Comparison of ENCODE assay signal across 15 cellular contexts in genomic region chr12:115468087-115468510, GRCh38.
A peak's percentile ranks its signal among the peaks of the same experiment; 100 is the strongest.
DNase-seq lines count a peak whose midpoint lies in the region; ATAC-seq, FAIRE-seq and TF ChIP-seq lines count a peak whose summit lies in the region.
"Had no signal": no experiment of that assay in that cellular context is flagged by ENCODE, and none has a peak within 500 bp of the region (broad histone marks: within the 10 kb centered on the region; RNA-seq: fewer than 3 reads in every experiment).

No MANE protein-coding gene starts in this region.

- CTCF ChIA-PET in GM12878 (lab: Yijun Ruan, JAX) = interaction anchor here (0.6 kb wide), 2 partner anchors 311 to 1131 kb away, joined by 3 read pairs; no protein-coding TSS in a partner anchor

- H3K4me3 ChIP-seq in BE2C (ENCODE audit: low read depth, low read length) (no peak overlapping the region), GM12878 (no peak overlapping the region)
- H3K4me3 ChIP-seq: BLaER1 treated with 17β-estradiol and CSF1 and Interleukin-3, amounts not matched to agents 10 nM and 100 nM; left lung; pancreas; upper lobe of left lung had no signal

- H3K9ac ChIP-seq in GM12878 (ENCODE audit: control insufficient read depth, insufficient read depth, low read length) = no peak overlapping the region
- H3K9ac ChIP-seq: BLaER1 treated with 17β-estradiol and CSF1 and Interleukin-3, amounts not matched to agents 10 nM and 100 nM had no signal

- H4K20me1 ChIP-seq in GM12878 (ENCODE audit: control insufficient read depth, insufficient read depth) = no peaks in the 10 kb centered on the region
- H4K20me1 ChIP-seq: BLaER1 treated with 17β-estradiol and CSF1 and Interleukin-3, amounts not matched to agents 10 nM and 100 nM had no signal

- H3K27ac ChIP-seq in GM12878 (ENCODE audit: control insufficient read depth, insufficient read depth) = no peak overlapping the region
- H3K27ac ChIP-seq: BLaER1 treated with 17β-estradiol and CSF1 and Interleukin-3, amounts not matched to agents 10 nM and 100 nM; left lung; pancreas; upper lobe of left lung had no signal

- H3K79me2 ChIP-seq in GM12878 (ENCODE audit: control insufficient read depth, insufficient read depth, low read length) = no peaks in the 10 kb centered on the region

- TF ChIP-seq EP300 in GM12878 (IDR thresholded peaks at IDR 0.05; ENCODE audit: borderline replicate concordance in 1 of 2, control insufficient read depth in 1 of 2, low read depth in 2 of 2, low read length in 2 of 2) = no peak

- in situ Hi-C loops in GM12878 (cut with MboI) = no loop called here

- WGBS in GM12878 (ENCODE audit: insufficient coverage, insufficient replicate concordance, low lambda C conversion rate, missing lambda C conversion rate) = 49% methylated on average over 4 of the region's 4 CpGs

- no peak overlapping the region; the same call in 1 of the 2 replicates for H2AFZ ChIP-seq in GM12878 (ENCODE audit: control insufficient read depth, low read depth, low read length)

- H3K9me3 ChIP-seq in BE2C (no peaks in the 10 kb centered on the region), GM12878 (replicated peaks; ENCODE audit: control insufficient read depth, insufficient read depth, low read length) (no peaks in the 10 kb centered on the region)
- H3K9me3 ChIP-seq: BLaER1 treated with 17β-estradiol and CSF1 and Interleukin-3, amounts not matched to agents 10 nM and 100 nM; left lung; pancreas; upper lobe of left lung had no signal

- BruUV-seq in GM12878 (replicated peaks; lab: Mats Ljungman, UMichigan) = no TSS peak

- ATAC-seq in GM12878 = peak; percentile 50
- ATAC-seq: left lung had no signal

- no peak overlapping the region for H3K4me2 ChIP-seq in GM12878 (ENCODE audit: control insufficient read depth, insufficient read depth)
- H3K4me2 ChIP-seq: BLaER1 treated with 17β-estradiol and CSF1 and Interleukin-3, amounts not matched to agents 10 nM and 100 nM had no signal

- SMC1A ChIA-PET in GM12878 (lab: Charles Lee; ENCODE audit: uncharacterized antibody, unreplicated experiment) = no interaction called here

- DNase-seq in BE2C = peak; percentile 55
- peak; percentile 76 for DNase-seq in LoVo (ENCODE audit: low spot score)
- no peak for DNase-seq in GM12878 (ENCODE audit: low read depth, low spot score)
- peak; percentile 56 for DNase-seq in left kidney (ENCODE audit: low read depth, low spot score)
- no peak for DNase-seq in T1000 (lab: John Stamatoyannopoulos, UW)
- DNase-seq in effector CD4-positive, alpha-beta T cell = no peak
- DNase-seq in GM19238 (ENCODE audit: insufficient read length, low spot score) = no peak
- no peak for DNase-seq in germinal center (ENCODE audit: low spot score)
- DNase-seq: activated CD8-positive, alpha-beta memory T cell treated with anti-CD3 and anti-CD28 coated beads for 24 hours; KBM-7; left lung; NCI-H345; pancreas; upper lobe of left lung had no signal

- intact Hi-C loops in GM12878 (cut with micrococcal nuclease; ENCODE audit: unreplicated experiment) = no loop called here

- no peak for TF ChIP-seq POLR2A in GM12878 (IDR thresholded peaks at IDR 0.05; ENCODE audit: low read depth, low read length)

- TF ChIP-seq CTCF in BE2C (IDR thresholded peaks at IDR 0.05; ENCODE audit: low read depth, low read length) (peak; percentile 69), GM12878 (IDR thresholded peaks at IDR 0.05 in 2 of 3, conservative IDR thresholded peaks at IDR 0.05 in 1 of 3; ENCODE audit: control insufficient read depth in 2 of 3, extremely low read depth in 1 of 3, insufficient read depth in 1 of 3, low read depth in 3 of 3, low read length in 3 of 3) (no peak)

- H3K27me3 ChIP-seq in BE2C (no peaks in the 10 kb centered on the region), GM12878 (replicated peaks in 1 of 2; ENCODE audit: control insufficient read depth in 2 of 2, insufficient read depth in 2 of 2, low read length in 1 of 2) (no peaks in the 10 kb centered on the region)
- H3K27me3 ChIP-seq: BLaER1 treated with 17β-estradiol and CSF1 and Interleukin-3, amounts not matched to agents 10 nM and 100 nM; left lung; pancreas; upper lobe of left lung had no signal

- H3K4me1 ChIP-seq in BE2C (peaks cover 4% of the 10 kb centered on the region; the same call in 1 of the 2 replicates), GM12878 (ENCODE audit: control insufficient read depth, insufficient read depth, low read length) (no peaks in the 10 kb centered on the region)
- H3K4me1 ChIP-seq: left lung, pancreas, upper lobe of left lung had no signal

- no peak for TF ChIP-seq RAD21 in GM12878 (IDR thresholded peaks at IDR 0.05; ENCODE audit: insufficient read depth, low read depth, low read length)

- no peak for FAIRE-seq in GM12878 (lab: Jason Lieb, UNC)
- FAIRE-seq: pancreas had no signal

- RAD21 ChIA-PET in GM12878 (lab: Charles Lee; ENCODE audit: unreplicated experiment) = no interaction called here

- POLR2A ChIA-PET in GM12878 (lab: Charles Lee) = no interaction called here

- no peaks in the 10 kb centered on the region for H3K36me3 ChIP-seq in BE2C
- H3K36me3 ChIP-seq in GM12878 (ENCODE audit: control insufficient read depth in 2 of 2, insufficient read depth in 2 of 2, low read length in 1 of 2) = no peaks in the 10 kb centered on the region
- H3K36me3 ChIP-seq: BLaER1 treated with 17β-estradiol and CSF1 and Interleukin-3, amounts not matched to agents 10 nM and 100 nM; left lung; pancreas; upper lobe of left lung had no signal

TF ChIP-seq in GM12878, 131 proteins besides CTCF, POLR2A, EP300 and RAD21:
- TF ChIP-seq SMC3 (IDR thresholded peaks at IDR 0.05; ENCODE audit: borderline replicate concordance, low read length) (no peak), PAX5 (IDR thresholded peaks at IDR 0.05; ENCODE audit: borderline replicate concordance, low read depth, low read length) (no peak), ZNF24 (IDR thresholded peaks at IDR 0.05) (no peak), MXI1 (IDR thresholded peaks at IDR 0.05; ENCODE audit: low read depth, low read length) (no peak), MEF2B (IDR thresholded peaks at IDR 0.05; ENCODE audit: partially characterized antibody, poor library complexity, severe bottlenecking) (no peak), NR2C1 (IDR thresholded peaks at IDR 0.05) (no peak), ETV6 (conservative IDR thresholded peaks at IDR 0.05 in 1 of 2, IDR thresholded peaks at IDR 0.05 in 1 of 2; ENCODE audit: borderline replicate concordance in 1 of 2, low read depth in 1 of 2) (no peak), ZNF217 (IDR thresholded peaks at IDR 0.05) (no peak), KLF5 (IDR thresholded peaks at IDR 0.05; ENCODE audit: partially characterized antibody) (no peak)

Comparison
In these comparisons a context has a peak if more than half of its experiments do, and no peak if none do; other contexts are left out.
1. DNase-seq: peak in BE2C (single experiment), LoVo (single experiment) and left kidney (single experiment); none in GM12878 (single experiment), T1000 (single experiment), effector CD4-positive, alpha-beta T cell (single experiment), GM19238 (single experiment) and germinal center (single experiment).